8 cellular contexts compared by ENCODE assay signal in the genomic region with DNA sequence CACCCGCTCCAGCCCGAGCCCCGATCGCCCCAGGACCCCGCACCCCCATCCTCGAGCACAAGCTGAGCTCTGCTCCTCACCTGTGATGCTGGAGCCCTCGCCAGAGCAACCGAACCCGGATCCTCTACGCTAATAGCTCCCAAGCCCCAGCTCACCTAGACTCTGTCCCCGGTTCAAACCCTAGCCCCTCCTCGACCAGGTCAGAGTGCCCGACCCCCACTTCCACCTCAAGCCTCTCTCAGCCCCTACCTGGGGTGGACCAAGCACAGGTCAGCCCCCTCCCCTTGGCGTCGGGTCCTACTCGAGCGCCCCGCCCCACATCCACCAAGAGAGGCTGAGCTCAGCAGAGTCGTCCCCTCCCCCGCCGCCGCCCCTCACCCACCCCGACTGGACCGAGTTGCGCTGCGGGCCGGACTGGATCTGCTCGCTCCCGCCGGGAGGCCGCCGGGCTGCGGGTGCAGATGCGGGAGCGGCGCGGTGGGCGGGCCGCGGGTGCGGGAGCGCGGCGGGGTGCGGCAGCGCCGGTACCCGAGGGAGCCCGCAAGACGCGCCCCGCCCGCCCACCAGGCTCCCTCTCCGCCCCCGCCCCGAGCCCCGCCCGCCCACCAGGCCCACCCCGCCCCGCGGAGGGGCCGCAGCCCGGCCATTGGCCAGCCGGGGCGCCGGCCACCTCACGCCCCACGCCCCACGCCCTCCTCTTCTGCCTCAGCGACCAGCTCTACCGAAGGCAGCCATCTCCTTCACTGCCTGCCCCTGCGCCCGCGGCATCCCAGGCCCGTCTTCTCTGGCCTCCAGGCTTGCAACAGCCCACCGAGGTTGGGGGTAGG. TPM values are rescaled to one million over a fixed set of nuclear protein-coding genes. Genes with fewer than 3 reads are reported as not detected.
DNase-seq lines count a peak whose midpoint lies in the region; ATAC-seq, FAIRE-seq and TF ChIP-seq lines count a peak whose summit lies in the region.

No MANE protein-coding gene starts in this region.

- H3K79me2 ChIP-seq in ACC112 (ENCODE audit: control insufficient read depth, insufficient read depth, low read length, unreplicated experiment) (peaks cover 3% of the 10 kb centered on the region), astrocyte (ENCODE audit: insufficient read depth, low read length) (peaks cover 42% of the 10 kb centered on the region)

- H3K4me1 ChIP-seq in ACC112 (ENCODE audit: control insufficient read depth, insufficient read depth, low read length, unreplicated experiment) (peaks cover 29% of the 10 kb centered on the region), HEK293 (ENCODE audit: control insufficient read depth, insufficient read depth, low read length) (no peaks in the 10 kb centered on the region), astrocyte (ENCODE audit: insufficient read depth, low read length) (peaks cover 39% of the 10 kb centered on the region), iPS DF 6.9 (ENCODE audit: control insufficient read depth, insufficient read depth, low read length) (peaks cover 12% of the 10 kb centered on the region)

- peak overlapping the region; percentile 93 for H3K4me2 ChIP-seq in astrocyte (ENCODE audit: low read length)

- POLR2A ChIA-PET in HEK293 (lab: Yijun Ruan, JAX): interaction anchor here (1.6 kb wide), 1 partner anchor 15 kb away, joined by 4 read pairs; no protein-coding TSS in a partner anchor

- H3K27me3 ChIP-seq in ACC112 (ENCODE audit: insufficient read depth, low read length) (peaks cover 18% of the 10 kb centered on the region), astrocyte (ENCODE audit: insufficient read depth, low read length) (no peaks in the 10 kb centered on the region), iPS DF 6.9 (ENCODE audit: control insufficient read depth, insufficient read depth, low read length) (no peaks in the 10 kb centered on the region)

- peak overlapping the region; percentile 70 for H2AFZ ChIP-seq in ACC112 (ENCODE audit: low read length, unreplicated experiment)
- peak overlapping the region; percentile 87 for H2AFZ ChIP-seq in astrocyte (ENCODE audit: low read depth, low read length)

- no peaks in the 10 kb centered on the region for H3K27me3 Mint-ChIP-seq in astrocyte (ENCODE audit: low read depth, unreplicated experiment)

- peak overlapping the region; percentile 86 for H3K9ac ChIP-seq in astrocyte (ENCODE audit: low read length)

- no peak for FAIRE-seq in astrocyte (lab: Jason Lieb, UNC)
- no peak for FAIRE-seq in RCC 7860 (lab: Jason Lieb, UNC)

- no CpG with 5 or more reads among the region's 76 CpGs for WGBS in iPS DF 6.9 (ENCODE audit: insufficient coverage, insufficient read length)

- peaks cover 14% of the 10 kb centered on the region for H3K36me3 Mint-ChIP-seq in astrocyte (ENCODE audit: low read depth, unreplicated experiment)

- H3K27ac ChIP-seq in ACC112 (ENCODE audit: low read depth, low read length) (no peak overlapping the region), HEK293 (ENCODE audit: extremely low read depth, low read depth, low read length) (no peak overlapping the region), astrocyte (ENCODE audit: low read depth, low read length) (peak overlapping the region; percentile 67), iPS DF 6.9 (ENCODE audit: low read length) (no peak overlapping the region)

- no peaks in the 10 kb centered on the region for H3K36me3 ChIP-seq in ACC112 (ENCODE audit: insufficient read depth, low read length)
- no peaks in the 10 kb centered on the region for H3K36me3 ChIP-seq in HEK293 (ENCODE audit: control insufficient read depth in 2 of 2, insufficient read depth in 1 of 2, low read length in 2 of 2)
- H3K36me3 ChIP-seq in astrocyte (ENCODE audit: insufficient read depth, low read length): no peaks in the 10 kb centered on the region
- H3K36me3 ChIP-seq in iPS DF 6.9 (ENCODE audit: control insufficient read depth, insufficient read depth, low read length): no peaks in the 10 kb centered on the region

- peak overlapping the region; percentile 83 for H3K4me3 ChIP-seq in ACC112 (ENCODE audit: low read depth, low read length)
- H3K4me3 ChIP-seq in HEK293 (ENCODE audit: low read depth, low read length): peak overlapping the region; percentile 45
- peak overlapping the region; percentile 69 for H3K4me3 ChIP-seq in astrocyte (ENCODE audit: insufficient read depth, low read depth, low read length)
- H3K4me3 ChIP-seq in iPS DF 6.9 (ENCODE audit: low read length): peak overlapping the region; percentile 57; the same call in 1 of the 2 replicates

- peaks cover 30% of the 10 kb centered on the region for H4K20me1 ChIP-seq in astrocyte (ENCODE audit: insufficient read depth, low read length)

- CTCF ChIA-PET in HEK293 (lab: Yijun Ruan, JAX): interaction anchor here (0.6 to 1.1 kb wide), 5 partner anchors 11 to 78 kb away, joined by 3 to 4 read pairs (median 3); no protein-coding TSS in a partner anchor

- H3K4me3 Mint-ChIP-seq in astrocyte (ENCODE audit: unreplicated experiment): peak overlapping the region; percentile 93

- peak overlapping the region; percentile 86 for H3K27ac Mint-ChIP-seq in astrocyte (ENCODE audit: unreplicated experiment)

- ATAC-seq in sciatic nerve (peak; percentile 70), GM21526 (IDR thresholded peaks at IDR 0.05; ENCODE audit: low FRiP score, unreplicated experiment) (no peak), GM21447 (IDR thresholded peaks at IDR 0.05; ENCODE audit: unreplicated experiment) (no peak)

- TF ChIP-seq CTCF in HEK293 (tag by site-specific recombination; IDR thresholded peaks at IDR 0.05) (no peak), astrocyte (IDR thresholded peaks at IDR 0.05; ENCODE audit: insufficient read depth, low read depth, low read length) (no peak)

- DNase-seq in astrocyte (ENCODE audit: low read depth) (no peak), iPS DF 6.9 (ENCODE audit: low read depth, low spot score) (no peak), sciatic nerve (ENCODE audit: low spot score) (peak; percentile 79), RCC 7860 (ENCODE audit: low spot score) (no peak)

- intact Hi-C loops in sciatic nerve (cut with DNase I): no loop called here

- no peaks in the 10 kb centered on the region for H3K9me3 ChIP-seq in HEK293 (ENCODE audit: control insufficient read depth, insufficient read depth, low read depth, low read length)
- no peaks in the 10 kb centered on the region for H3K9me3 ChIP-seq in astrocyte (ENCODE audit: insufficient read depth, low read depth, low read length)
- H3K9me3 ChIP-seq in iPS DF 6.9 (ENCODE audit: control insufficient read depth, insufficient read depth, low read length): no peaks in the 10 kb centered on the region

- H3K4me1 Mint-ChIP-seq in astrocyte (ENCODE audit: low read depth, unreplicated experiment): peaks cover 18% of the 10 kb centered on the region

- H3K9me3 Mint-ChIP-seq in astrocyte (ENCODE audit: unreplicated experiment): no peaks in the 10 kb centered on the region

TF ChIP-seq in HEK293, 187 proteins besides CTCF, POLR2A, EP300 and RAD21 (continues in another document):
- TF ChIP-seq ZBTB8A (tag by site-specific recombination; IDR thresholded peaks at IDR 0.05) (no peak), ZNF37A (tag by site-specific recombination; IDR thresholded peaks at IDR 0.05) (no peak), ZNF214 (tag by site-specific recombination; IDR thresholded peaks at IDR 0.05; ENCODE audit: borderline replicate concordance) (no peak), SP3 (tag by site-specific recombination; IDR thresholded peaks at IDR 0.05) (peak; percentile 47), ZNF140 (tag by site-specific recombination; IDR thresholded peaks at IDR 0.05) (no peak), ZNF112 (tag by site-specific recombination; IDR thresholded peaks at IDR 0.05) (no peak), ZNF19 (tag by site-specific recombination; IDR thresholded peaks at IDR 0.05; ENCODE audit: low read depth) (no peak), ZFHX2 (tag by site-specific recombination; conservative IDR thresholded peaks at IDR 0.05) (peak; percentile 24; the same call in 1 of the 2 replicates), ZNF658 (tag by site-specific recombination; IDR thresholded peaks at IDR 0.05) (no peak), GFI1B (tag by site-specific recombination; IDR thresholded peaks at IDR 0.05) (no peak), ZNF433 (tag by site-specific recombination; IDR thresholded peaks at IDR 0.05; ENCODE audit: low read depth) (no peak), ZNF785 (tag by site-specific recombination; IDR thresholded peaks at IDR 0.05) (no peak)
- TF ChIP-seq, protein P1, sequence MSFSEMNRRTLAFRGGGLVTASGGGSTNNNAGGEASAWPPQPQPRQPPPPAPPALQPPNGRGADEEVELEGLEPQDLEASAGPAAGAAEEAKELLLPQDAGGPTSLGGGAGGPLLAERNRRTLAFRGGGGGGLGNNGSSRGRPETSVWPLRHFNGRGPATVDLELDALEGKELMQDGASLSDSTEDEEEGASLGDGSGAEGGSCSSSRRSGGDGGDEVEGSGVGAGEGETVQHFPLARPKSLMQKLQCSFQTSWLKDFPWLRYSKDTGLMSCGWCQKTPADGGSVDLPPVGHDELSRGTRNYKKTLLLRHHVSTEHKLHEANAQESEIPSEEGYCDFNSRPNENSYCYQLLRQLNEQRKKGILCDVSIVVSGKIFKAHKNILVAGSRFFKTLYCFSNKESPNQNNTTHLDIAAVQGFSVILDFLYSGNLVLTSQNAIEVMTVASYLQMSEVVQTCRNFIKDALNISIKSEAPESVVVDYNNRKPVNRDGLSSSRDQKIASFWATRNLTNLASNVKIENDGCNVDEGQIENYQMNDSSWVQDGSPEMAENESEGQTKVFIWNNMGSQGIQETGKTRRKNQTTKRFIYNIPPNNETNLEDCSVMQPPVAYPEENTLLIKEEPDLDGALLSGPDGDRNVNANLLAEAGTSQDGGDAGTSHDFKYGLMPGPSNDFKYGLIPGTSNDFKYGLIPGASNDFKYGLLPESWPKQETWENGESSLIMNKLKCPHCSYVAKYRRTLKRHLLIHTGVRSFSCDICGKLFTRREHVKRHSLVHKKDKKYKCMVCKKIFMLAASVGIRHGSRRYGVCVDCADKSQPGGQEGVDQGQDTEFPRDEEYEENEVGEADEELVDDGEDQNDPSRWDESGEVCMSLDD (tag by site-specific recombination; IDR thresholded peaks at IDR 0.05): no peak

RNA-seq across cellular contexts. Expression of a gene that starts 0.6 kb away (rescaled TPM):
- total RNA-seq in astrocyte: 307 and 328 TPM in 2 replicates
- total RNA-seq in sciatic nerve: 201 TPM
